8 cellular contexts compared by ENCODE assay signal in the genomic region with DNA sequence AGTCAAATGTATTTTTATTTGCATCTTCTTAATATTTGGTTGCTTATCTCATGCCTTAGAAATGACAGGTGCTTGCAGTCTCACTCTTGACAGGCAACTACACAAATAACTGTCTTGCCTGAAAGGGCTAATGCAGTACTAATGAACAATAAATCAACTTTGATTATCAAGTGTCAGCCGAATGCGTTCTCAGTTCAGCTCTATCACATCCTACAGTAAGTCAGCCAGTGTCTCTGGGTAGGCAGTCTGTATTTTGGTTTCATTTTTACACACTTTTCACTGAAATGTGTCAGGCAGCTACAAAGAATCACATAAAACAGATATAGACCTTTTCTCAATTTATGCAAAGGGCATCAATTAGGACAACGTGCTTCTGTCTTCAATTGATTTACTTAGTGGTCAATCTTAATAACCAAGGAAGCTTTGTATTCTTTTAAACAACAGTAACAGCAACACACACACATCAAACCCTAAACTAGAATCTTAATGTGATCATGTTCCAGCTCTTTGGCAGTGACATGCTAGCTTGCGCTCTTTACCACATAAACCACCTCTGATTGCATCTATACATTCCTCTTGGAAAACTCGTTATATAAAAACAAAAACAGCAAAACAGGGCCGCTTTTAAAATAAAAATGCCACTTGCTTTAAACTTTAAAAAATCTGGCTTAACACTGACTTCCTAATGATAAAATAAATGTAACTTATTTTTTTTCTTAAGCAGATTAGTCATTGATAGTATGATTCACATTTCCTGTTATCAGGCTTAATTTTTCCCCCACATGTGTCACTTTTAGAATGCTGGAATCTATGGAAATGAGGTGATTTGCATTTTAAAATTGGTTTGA.
DNase-seq lines count a peak whose midpoint lies in the region; ATAC-seq and TF ChIP-seq lines count a peak whose summit lies in the region.

No MANE protein-coding gene starts in this region.

- no peak for ATAC-seq in HG03521 (IDR thresholded peaks at IDR 0.05; ENCODE audit: unreplicated experiment)
- ATAC-seq in GM21717 (IDR thresholded peaks at IDR 0.05; ENCODE audit: unreplicated experiment): no peak

- POLR2A ChIA-PET in MCF 10A (lab: Yijun Ruan, JAX): interaction anchor here (0.7 to 11.8 kb wide), 21 partner anchors 8 to 1042 kb away, joined by 3 to 219 read pairs (median 5); partner anchors contain the start of gene FOXP1

- CTCF ChIA-PET in MCF 10A (lab: Yijun Ruan, JAX): interaction anchor here (0.6 to 3.5 kb wide), 13 partner anchors 10 to 868 kb away, joined by 3 to 16 read pairs (median 4); partner anchors contain the start of gene FOXP1

- intact Hi-C loops in breast epithelium (cut with DNase I; ENCODE audit: low total_unique reads) (loop anchor here (10.0 kb wide), 2 partner anchors 78 to 242 kb away; no protein-coding TSS in a partner anchor), MCF 10A (cut with micrococcal nuclease) (loop anchor here (2.0 to 10.0 kb wide), 5 partner anchors 239 to 619 kb away; no protein-coding TSS in a partner anchor)

- no peak for TF ChIP-seq POLR2A in breast epithelium (IDR thresholded peaks at IDR 0.05)
- TF ChIP-seq POLR2A in tibial nerve (IDR thresholded peaks at IDR 0.05): no peak

- BruUV-seq in MCF 10A (replicated peaks; lab: Mats Ljungman, UMichigan): no TSS peak

- DNase-seq in breast epithelium (ENCODE audit: low spot score in 2 of 2): no peak
- DNase-seq in MCF 10A (ENCODE audit: unreplicated experiment): no peak
- peak; percentile 74 for DNase-seq in HT1080 (ENCODE audit: low read depth)
- DNase-seq in amniotic epithelial cell (ENCODE audit: low read depth): peak; percentile 60
- DNase-seq in kidney tubule cell (ENCODE audit: low spot score): peak; percentile 63
- no peak for DNase-seq in tibial nerve (ENCODE audit: low spot score in 2 of 2)

- H3K9me3 ChIP-seq in breast epithelium (no peaks in the 10 kb centered on the region), tibial nerve (no peaks in the 10 kb centered on the region)

- H3K4me3 Mint-ChIP-seq in MCF 10A (ENCODE audit: unreplicated experiment): no peak overlapping the region

- no peak overlapping the region for H3K27ac Mint-ChIP-seq in MCF 10A (ENCODE audit: low read depth, unreplicated experiment)

- H3K27ac ChIP-seq in breast epithelium (peak overlapping the region; percentile 98), tibial nerve (peak overlapping the region; percentile 84 to 95 (median 92))

- no peaks in the 10 kb centered on the region for H3K9me3 Mint-ChIP-seq in MCF 10A (ENCODE audit: unreplicated experiment)

- H3K27me3 Mint-ChIP-seq in MCF 10A (ENCODE audit: insufficient read depth, unreplicated experiment): no peaks in the 10 kb centered on the region

- H3K27me3 ChIP-seq in breast epithelium (no peaks in the 10 kb centered on the region), tibial nerve (no peaks in the 10 kb centered on the region)

- peaks cover 47% of the 10 kb centered on the region for H3K4me1 Mint-ChIP-seq in MCF 10A (ENCODE audit: insufficient read depth, unreplicated experiment)

- TF ChIP-seq CTCF in breast epithelium (IDR thresholded peaks at IDR 0.05) (no peak), MCF 10A (IDR thresholded peaks at IDR 0.05; ENCODE audit: unreplicated experiment) (no peak), tibial nerve (IDR thresholded peaks at IDR 0.05) (no peak)

- peaks cover 5% of the 10 kb centered on the region for H3K36me3 Mint-ChIP-seq in MCF 10A (ENCODE audit: insufficient read depth, unreplicated experiment)

- no peak for TF ChIP-seq EP300 in tibial nerve (IDR thresholded peaks at IDR 0.05)

- H3K4me3 ChIP-seq in breast epithelium (peak overlapping the region; percentile 70 to 83 (median 77)), tibial nerve (peak overlapping the region; percentile 61 to 78 (median 75))

- H3K36me3 ChIP-seq in breast epithelium: no peaks in the 10 kb centered on the region
- H3K36me3 ChIP-seq in tibial nerve: no peaks in the 10 kb centered on the region

- WGBS in tibial nerve, 2 donors: 26 to 29% methylated on average over 6 of the region's 6 CpGs

- H3K4me1 ChIP-seq in breast epithelium: no peaks in the 10 kb centered on the region
- peaks cover 0 to 76% (median 35%) of the 10 kb centered on the region in 4 donors for H3K4me1 ChIP-seq in tibial nerve

Comparison
In these comparisons a context has a peak if more than half of its experiments do, and no peak if none do; other contexts are left out.
1. DNase-seq: peak in HT1080 (single experiment), amniotic epithelial cell (single experiment) and kidney tubule cell (single experiment); none in breast epithelium (0 of 2), MCF 10A (single experiment) and tibial nerve (0 of 2).